ENCODE assay signal across 14 cellular contexts in the genomic region with DNA sequence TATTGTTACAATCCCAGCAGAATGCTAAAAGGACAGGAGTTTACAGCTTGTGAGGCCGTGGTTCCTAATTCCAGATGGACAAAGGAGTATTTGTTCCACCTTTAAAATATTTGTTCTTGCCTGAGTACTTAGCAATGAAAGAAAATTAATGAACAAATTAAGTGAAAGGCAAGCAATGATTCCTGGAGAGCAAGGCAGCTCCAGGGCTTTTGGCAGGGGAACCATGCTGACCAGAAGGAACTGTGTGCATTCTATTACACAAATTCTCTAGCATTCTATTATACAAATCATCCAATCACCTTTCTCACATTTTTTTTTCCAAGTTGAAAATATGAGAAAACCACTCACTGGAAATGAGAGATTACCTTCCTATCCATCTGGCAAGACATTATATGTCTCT. TPM values are rescaled to one million over a fixed set of nuclear protein-coding genes. Genes with fewer than 3 reads are reported as not detected.
DNase-seq lines count a peak whose midpoint lies in the region; ATAC-seq, FAIRE-seq and TF ChIP-seq lines count a peak whose summit lies in the region.
"Had no signal": no experiment of that assay in that cellular context is flagged by ENCODE, and none has a peak within 500 bp of the region (broad histone marks: within the 10 kb centered on the region; RNA-seq: fewer than 3 reads in every experiment).

No MANE protein-coding gene starts in this region.

- no peaks in the 10 kb centered on the region for H3K9me1 ChIP-seq in keratinocyte (ENCODE audit: control insufficient read depth, extremely low read depth, insufficient read depth, low read length)

- DNase-seq in activated naive CD8-positive, alpha-beta T cell treated with anti-CD3 and anti-CD28 coated beads for 36 hours, result no peak
- DNase-seq in adipocyte (ENCODE audit: low read depth) (peak; percentile 38), keratinocyte (ENCODE audit: low read depth, low spot score) (no peak), NCI-H1694 treated with DMSO at 0.1 percent for 48 hours (lab: John Stamatoyannopoulos, UW) (no peak)
- no peak for DNase-seq in CD4-positive, alpha-beta T cell
- DNase-seq in central memory CD4-positive, alpha-beta T cell, result no peak
- DNase-seq: effector memory CD8-positive, alpha-beta T cell; naive thymus-derived CD8-positive, alpha-beta T cell; NCI-H2171; substantia nigra; WERI-Rb-1 had no signal

- FAIRE-seq in keratinocyte (lab: Jason Lieb, UNC), result peak; percentile 9

- no peaks in the 10 kb centered on the region for H3K9me3 ChIP-seq in adipocyte (ENCODE audit: control insufficient read depth, low read length)
- H3K9me3 ChIP-seq in keratinocyte (ENCODE audit: control insufficient read depth, low read depth, low read length), result no peaks in the 10 kb centered on the region
- H3K9me3 ChIP-seq in subcutaneous abdominal adipose tissue (ENCODE audit: control insufficient read depth in 5 of 5, low read length in 5 of 5), result no peaks in the 10 kb centered on the region
- no peaks in the 10 kb centered on the region for H3K9me3 ChIP-seq in CD4-positive, alpha-beta T cell (ENCODE audit: control insufficient read depth, low read length)
- H3K9me3 ChIP-seq: BLaER1 treated with 17β-estradiol and CSF1 and Interleukin-3, amounts not matched to agents 10 nM and 100 nM had no signal

- peak overlapping the region; percentile 97 for H3K27ac ChIP-seq in keratinocyte (ENCODE audit: control insufficient read depth, insufficient read depth, low read length)
- peak overlapping the region; percentile 35 for H3K27ac ChIP-seq in subcutaneous abdominal adipose tissue (ENCODE audit: low read depth, low read length)
- H3K27ac ChIP-seq in CD4-positive, alpha-beta T cell (ENCODE audit: low read depth, low read length), result no peak overlapping the region
- H3K27ac ChIP-seq: WERI-Rb-1 had no signal

- peak overlapping the region; percentile 86 for H3K4me2 ChIP-seq in keratinocyte (ENCODE audit: control insufficient read depth, extremely low read depth, insufficient read depth, low read depth, low read length)

- ATAC-seq in CD4-positive, alpha-beta T cell (ENCODE audit: poor library complexity), result no peak
- ATAC-seq: effector memory CD8-positive, alpha-beta T cell; naive thymus-derived CD8-positive, alpha-beta T cell had no signal

- peaks cover 27% of the 10 kb centered on the region for H3K79me2 ChIP-seq in keratinocyte (ENCODE audit: control insufficient read depth, insufficient read depth, low read length)

- H3K9me3 Mint-ChIP-seq in activated naive CD8-positive, alpha-beta T cell (ENCODE audit: low read depth), result no peaks in the 10 kb centered on the region
- no peaks in the 10 kb centered on the region for H3K9me3 Mint-ChIP-seq in activated naive CD8-positive, alpha-beta T cell treated with anti-CD3 and anti-CD28 coated beads for 36 hours
- H3K9me3 Mint-ChIP-seq in CD4-positive, alpha-beta T cell, result no peaks in the 10 kb centered on the region
- H3K9me3 Mint-ChIP-seq: effector memory CD8-positive, alpha-beta T cell; naive thymus-derived CD8-positive, alpha-beta T cell had no signal

- H3K36me3 ChIP-seq in adipocyte (ENCODE audit: control insufficient read depth, insufficient read depth, low read length, severe bottlenecking), result peaks cover 22% of the 10 kb centered on the region
- H3K36me3 ChIP-seq in keratinocyte (ENCODE audit: control insufficient read depth in 2 of 2, extremely low read depth in 1 of 2, insufficient read depth in 2 of 2, low read length in 2 of 2), result peaks cover 0 to 4% of the 10 kb centered on the region in 2 experiments
- peaks cover 11 to 19% (median 14%) of the 10 kb centered on the region in 5 donors for H3K36me3 ChIP-seq in subcutaneous abdominal adipose tissue (ENCODE audit: control insufficient read depth in 5 of 5, insufficient read depth in 5 of 5, low read length in 5 of 5)
- H3K36me3 ChIP-seq: WERI-Rb-1 had no signal

- H2AFZ ChIP-seq in keratinocyte (ENCODE audit: control insufficient read depth, low read length), result peak overlapping the region; percentile 50

- peaks cover 6% of the 10 kb centered on the region for H3K36me3 Mint-ChIP-seq in activated naive CD8-positive, alpha-beta T cell
- H3K36me3 Mint-ChIP-seq in activated naive CD8-positive, alpha-beta T cell treated with anti-CD3 and anti-CD28 coated beads for 36 hours, result peaks cover 3% of the 10 kb centered on the region
- peaks cover 5% of the 10 kb centered on the region for H3K36me3 Mint-ChIP-seq in CD4-positive, alpha-beta T cell (ENCODE audit: low read depth)

- CTCF ChIA-PET in CD4-positive, alpha-beta T cell (lab: Charles Lee), result no interaction called here

- H3K27me3 ChIP-seq in adipocyte (replicated peaks; ENCODE audit: control insufficient read depth, insufficient read depth, low read length), result no peaks in the 10 kb centered on the region
- H3K27me3 ChIP-seq in keratinocyte (ENCODE audit: control insufficient read depth, extremely low read depth, insufficient read depth, low read length), result no peaks in the 10 kb centered on the region
- H3K27me3 ChIP-seq in subcutaneous abdominal adipose tissue (ENCODE audit: control insufficient read depth in 5 of 5, insufficient read depth in 4 of 5, low read length in 5 of 5), result no peaks in the 10 kb centered on the region
- peaks cover 47% of the 10 kb centered on the region for H3K27me3 ChIP-seq in CD4-positive, alpha-beta T cell (ENCODE audit: control insufficient read depth, insufficient read depth, low read length)

- H3K4me1 Mint-ChIP-seq in activated naive CD8-positive, alpha-beta T cell (ENCODE audit: low read depth), result peaks cover 32% of the 10 kb centered on the region
- H3K4me1 Mint-ChIP-seq in activated naive CD8-positive, alpha-beta T cell treated with anti-CD3 and anti-CD28 coated beads for 36 hours, result peaks cover 38% of the 10 kb centered on the region
- H3K4me1 Mint-ChIP-seq in CD4-positive, alpha-beta T cell (ENCODE audit: low read depth), result peaks cover 13% of the 10 kb centered on the region

- H3K27ac Mint-ChIP-seq in activated naive CD8-positive, alpha-beta T cell, result no peak overlapping the region
- no peak overlapping the region for H3K27ac Mint-ChIP-seq in activated naive CD8-positive, alpha-beta T cell treated with anti-CD3 and anti-CD28 coated beads for 36 hours
- H3K27ac Mint-ChIP-seq in CD4-positive, alpha-beta T cell, result no peak overlapping the region
- H3K27ac Mint-ChIP-seq: effector memory CD8-positive, alpha-beta T cell had no signal

- peaks cover 16% of the 10 kb centered on the region for H3K27me3 Mint-ChIP-seq in activated naive CD8-positive, alpha-beta T cell
- H3K27me3 Mint-ChIP-seq in activated naive CD8-positive, alpha-beta T cell treated with anti-CD3 and anti-CD28 coated beads for 36 hours, result peaks cover 40% of the 10 kb centered on the region
- H3K27me3 Mint-ChIP-seq in CD4-positive, alpha-beta T cell, result peaks cover 44% of the 10 kb centered on the region

- H3K4me1 ChIP-seq in adipocyte (ENCODE audit: control insufficient read depth, insufficient read depth, low read length) (peaks cover 22% of the 10 kb centered on the region), keratinocyte (ENCODE audit: control insufficient read depth, extremely low read depth, insufficient read depth, low read length) (peaks cover 39% of the 10 kb centered on the region), subcutaneous abdominal adipose tissue (ENCODE audit: control insufficient read depth in 5 of 5, insufficient read depth in 5 of 5, low read length in 5 of 5) (peaks cover 0 to 29% (median 23%) of the 10 kb centered on the region in 5 donors)

- intact Hi-C loops in CD4-positive, alpha-beta T cell (cut with DNase I, micrococcal nuclease), result no loop called here

- no peak overlapping the region for H3K9ac ChIP-seq in adipocyte (ENCODE audit: low read length)
- peak overlapping the region; percentile 91 for H3K9ac ChIP-seq in keratinocyte (ENCODE audit: control insufficient read depth, extremely low read depth, insufficient read depth, low read length)
- H3K9ac ChIP-seq in subcutaneous abdominal adipose tissue (ENCODE audit: low read length in 5 of 5), result no peak overlapping the region
- H3K9ac ChIP-seq: BLaER1 treated with 17β-estradiol and CSF1 and Interleukin-3, amounts not matched to agents 10 nM and 100 nM had no signal

- H4K20me1 ChIP-seq in keratinocyte (ENCODE audit: control insufficient read depth, extremely low read depth, insufficient read depth, low read length), result no peaks in the 10 kb centered on the region
- H4K20me1 ChIP-seq: BLaER1 treated with 17β-estradiol and CSF1 and Interleukin-3, amounts not matched to agents 10 nM and 100 nM had no signal

- POLR2A ChIA-PET in CD4-positive, alpha-beta T cell (lab: Charles Lee), result no interaction called here

- dilution Hi-C loops in keratinocyte (cut with MboI; ENCODE audit: extremely low pct_ligation_motif_present, low sequenced_read_pairs), result no loop called here

- H3K4me3 ChIP-seq in adipocyte (ENCODE audit: low read length) (peak overlapping the region; percentile 84), keratinocyte (ENCODE audit: control insufficient read depth in 2 of 3, extremely low read depth in 1 of 3, insufficient read depth in 2 of 3, low read depth in 1 of 3, low read length in 3 of 3) (peak overlapping the region in 2 of 3 experiments; percentile 29 to 44), subcutaneous abdominal adipose tissue (ENCODE audit: low read depth in 1 of 5, low read length in 5 of 5) (no peak overlapping the region)

- TF ChIP-seq CTCF in keratinocyte (optimal IDR thresholded peaks at IDR 0.05 in 1 of 3, IDR thresholded peaks at IDR 0.05 in 1 of 3, conservative IDR thresholded peaks at IDR 0.05 in 1 of 3; ENCODE audit: extremely low read depth in 1 of 3, insufficient read depth in 2 of 3, low read length in 3 of 3), result no peak
- TF ChIP-seq CTCF in CD4-positive, alpha-beta T cell (IDR thresholded peaks at IDR 0.05), result no peak

- peak overlapping the region; percentile 89 for H3K4me3 Mint-ChIP-seq in activated naive CD8-positive, alpha-beta T cell
- H3K4me3 Mint-ChIP-seq in activated naive CD8-positive, alpha-beta T cell treated with anti-CD3 and anti-CD28 coated beads for 36 hours, result no peak overlapping the region
- H3K4me3 Mint-ChIP-seq in CD4-positive, alpha-beta T cell, result no peak overlapping the region
- H3K4me3 Mint-ChIP-seq: effector memory CD8-positive, alpha-beta T cell had no signal

RNA-seq across cellular contexts. Expression of a gene that starts 1.8 kb away (rescaled TPM):
- 10 to 100 TPM; 10.8 to 13.3 TPM for total RNA-seq in activated naive CD8-positive, alpha-beta T cell treated with anti-CD3 and anti-CD28 coated beads for 36 hours
- polyA plus RNA-seq in keratinocyte, result 12.5 to 33.6 TPM (median 28.1 TPM) in 3 replicates
- 17.1 TPM for polyA plus RNA-seq in keratinocyte (2011; ENCODE audit: low read depth)
- polyA plus RNA-seq in keratinocyte (2011; cell fraction: cytosol; rRNA removed), result 12.6 and 27.3 TPM in 2 replicates
- 5.8 and 7.8 TPM in 2 replicates for polyA plus RNA-seq in keratinocyte (2011; cell fraction: nucleus; rRNA removed)
- 12.8 and 34.0 TPM in 2 replicates for polyA plus RNA-seq in keratinocyte (2012; ENCODE audit: low replicate concordance)
- 9.7 to 50.9 TPM (median 15.1 TPM) in 3 replicates for polyA minus RNA-seq in keratinocyte
- polyA minus RNA-seq in keratinocyte (2011; cell fraction: cytosol; rRNA and poly(A)+ RNA removed), result 32.8 TPM
- polyA minus RNA-seq in keratinocyte (2011; cell fraction: nucleus; rRNA and poly(A)+ RNA removed), result 7.7 and 14.3 TPM in 2 replicates
- total RNA-seq in CD4-positive, alpha-beta T cell, result under 1 TPM; 0.16 to 0.17 TPM
- total RNA-seq: naive thymus-derived CD8-positive, alpha-beta T cell had no signal
- polyA plus RNA-seq: naive thymus-derived CD8-positive, alpha-beta T cell had no signal

Comparison
In these comparisons a context has a peak if more than half of its experiments do, and no peak if none do; other contexts are left out.
1. H3K4me3 ChIP-seq: peak in adipocyte (single experiment) and keratinocyte (2 of 3); none in subcutaneous abdominal adipose tissue (0 of 5).
2. RNA of a gene that starts 1.8 kb away (total RNA-seq): 10.8 to 13.3 TPM in activated naive CD8-positive, alpha-beta T cell treated with anti-CD3 and anti-CD28 coated beads for 36 hours; 0.16 to 0.17 TPM in CD4-positive, alpha-beta T cell; every median in the first group is over 10 times any median in the second.